Comparison of ENCODE assay signal across 16 cellular contexts in the genomic region with DNA sequence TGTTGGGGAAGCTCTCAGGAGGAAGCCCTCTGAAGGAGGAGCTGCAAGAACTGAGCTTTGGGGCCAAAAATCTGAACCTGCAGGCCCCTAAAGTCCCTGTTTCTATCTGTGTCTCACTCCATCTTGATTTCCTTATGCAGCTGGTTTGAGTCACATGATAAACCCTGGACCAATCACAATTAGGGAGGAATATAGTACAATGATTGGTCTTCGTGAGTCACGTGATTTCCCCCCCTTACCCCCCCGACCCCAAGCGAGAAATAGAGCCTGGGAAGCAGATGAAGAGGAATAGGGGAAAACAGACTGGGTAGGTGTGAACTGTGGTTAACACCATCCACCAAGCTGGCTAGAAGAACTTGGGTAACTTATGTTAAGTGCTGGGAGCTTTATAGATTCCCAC. TPM values are rescaled to one million over a fixed set of nuclear protein-coding genes. Genes with fewer than 3 reads are reported as not detected.
A peak's percentile ranks its signal among the peaks of the same experiment; 100 is the strongest.
DNase-seq lines count a peak whose midpoint lies in the region; ATAC-seq, FAIRE-seq and TF ChIP-seq lines count a peak whose summit lies in the region.
"Had no signal": no experiment of that assay in that cellular context is flagged by ENCODE, and none has a peak within 500 bp of the region (broad histone marks: within the 10 kb centered on the region; RNA-seq: fewer than 3 reads in every experiment).

No MANE protein-coding gene starts in this region.

- H3K36me3 ChIP-seq in K562 (ENCODE audit: control insufficient read depth, insufficient read depth, low read length) (no peaks in the 10 kb centered on the region), pancreas (no peaks in the 10 kb centered on the region), colonic mucosa (no peaks in the 10 kb centered on the region), ovary (no peaks in the 10 kb centered on the region)
- H3K36me3 ChIP-seq: right atrium auricular region had no signal

- H3K9me3 ChIP-seq in K562 (replicated peaks; ENCODE audit: control insufficient read depth, insufficient read depth, low read depth, low read length): no peaks in the 10 kb centered on the region; the same call in 1 of the 2 replicates
- H3K9me3 ChIP-seq in pancreas: no peaks in the 10 kb centered on the region
- H3K9me3 ChIP-seq in colonic mucosa: no peaks in the 10 kb centered on the region
- no peaks in the 10 kb centered on the region for H3K9me3 ChIP-seq in ovary
- H3K9me3 ChIP-seq: right atrium auricular region had no signal

- intact Hi-C loops in K562 (cut with micrococcal nuclease) (no loop called here), pancreas (cut with DNase I) (no loop called here), colonic mucosa (cut with DNase I) (no loop called here), ovary (cut with DNase I) (no loop called here)

- BruUV-seq in K562 (replicated peaks; lab: Mats Ljungman, UMichigan): no TSS peak

- no peaks in the 10 kb centered on the region for H4K20me1 ChIP-seq in K562 (replicated peaks; ENCODE audit: control insufficient read depth, insufficient read depth, low read length)

- H3K79me2 ChIP-seq in K562 (ENCODE audit: control insufficient read depth, insufficient read depth, low read length): no peaks in the 10 kb centered on the region

- H3K27ac ChIP-seq in K562 (ENCODE audit: extremely low read depth, low read depth, low read length): no peak overlapping the region
- no peak overlapping the region for H3K27ac ChIP-seq in pancreas
- H3K27ac ChIP-seq in colonic mucosa: no peak overlapping the region
- H3K27ac ChIP-seq in ovary: no peak overlapping the region
- H3K27ac ChIP-seq: right atrium auricular region had no signal

- TF ChIP-seq CTCF in K562 (IDR thresholded peaks at IDR 0.05 in 2 of 3, conservative IDR thresholded peaks at IDR 0.05 in 1 of 3; ENCODE audit: insufficient read depth in 2 of 3, low read depth in 1 of 3, low read length in 3 of 3): no peak
- no peak for TF ChIP-seq CTCF in pancreas (IDR thresholded peaks at IDR 0.05)
- TF ChIP-seq CTCF in colonic mucosa (IDR thresholded peaks at IDR 0.05): no peak
- TF ChIP-seq CTCF in ovary (IDR thresholded peaks at IDR 0.05): no peak

- H3K9ac ChIP-seq in K562 (ENCODE audit: insufficient read depth in 1 of 2, low read depth in 2 of 2, low read length in 2 of 2) (no peak overlapping the region), colonic mucosa (ENCODE audit: low read depth in 2 of 2, low read length in 2 of 2) (no peak overlapping the region)

- H3K4me3 ChIP-seq in K562 (no peak overlapping the region), pancreas (no peak overlapping the region), colonic mucosa (no peak overlapping the region), ovary (no peak overlapping the region)
- H3K4me3 ChIP-seq: right atrium auricular region had no signal

- ATAC-seq in K562: peak; percentile 90
- no peak for ATAC-seq in pancreas
- ATAC-seq in GM19455 (IDR thresholded peaks at IDR 0.05; ENCODE audit: unreplicated experiment): no peak

- CTCF ChIA-PET in K562 (lab: Yijun Ruan, JAX; ENCODE audit: low intra/inter-chr PET ratio): no interaction called here

- TF ChIP-seq RAD21 in K562 (CRISPR knock-in tag; conservative IDR thresholded peaks at IDR 0.05 in 1 of 2, IDR thresholded peaks at IDR 0.05 in 1 of 2): no peak

- H3K4me1 ChIP-seq in K562 (replicated peaks in 1 of 2; ENCODE audit: control insufficient read depth in 2 of 2, insufficient read depth in 2 of 2, low read length in 2 of 2) (no peaks in the 10 kb centered on the region), pancreas (no peaks in the 10 kb centered on the region), colonic mucosa (no peaks in the 10 kb centered on the region), ovary (ENCODE audit: insufficient read depth) (no peaks in the 10 kb centered on the region)
- H3K4me1 ChIP-seq: right atrium auricular region had no signal

- POLR2A ChIA-PET in K562 (lab: Yijun Ruan, JAX): interaction anchor here (0.5 to 1.2 kb wide), 3 partner anchors 11 to 1018 kb away, joined by 3 to 5 read pairs (median 3); a partner anchor contains a TSS

- TF ChIP-seq POLR2A in K562 (conservative IDR thresholded peaks at IDR 0.05) (no peak), ovary (IDR thresholded peaks at IDR 0.05) (no peak)

- WGBS in K562 (ENCODE audit: insufficient coverage, low coverage, missing lambda C conversion rate): 4% methylated on average over 4 of the region's 4 CpGs
- 40 to 47% methylated on average over 4 of the region's 4 CpGs for WGBS in pancreas, 2 donors
- 51 to 59% (median 58%) methylated on average over 4 of the region's 4 CpGs for WGBS in ovary, 3 donors

- peak overlapping the region; percentile 89 for H2AFZ ChIP-seq in K562 (ENCODE audit: low read depth, low read length)

- H3K9me1 ChIP-seq in K562 (ENCODE audit: control insufficient read depth, insufficient read depth, low read length): no peaks in the 10 kb centered on the region

- FAIRE-seq in K562 (lab: Jason Lieb, UNC) (peak; percentile 55), pancreas (lab: Jason Lieb, UNC) (no peak)

- no peak overlapping the region for H3K4me2 ChIP-seq in K562 (ENCODE audit: insufficient read depth, low read length)

- in situ Hi-C loops in K562 (cut with MboI): no loop called here

- H3K27me3 ChIP-seq in K562 (ENCODE audit: control insufficient read depth in 2 of 2, insufficient read depth in 2 of 2, low read length in 2 of 2) (peaks cover 9 to 21% of the 10 kb centered on the region in 2 experiments; a peak in 4 of 5 replicates), pancreas (no peaks in the 10 kb centered on the region), colonic mucosa (no peaks in the 10 kb centered on the region), ovary (no peaks in the 10 kb centered on the region)
- H3K27me3 ChIP-seq: right atrium auricular region had no signal

- TF ChIP-seq EP300 in K562 (IDR thresholded peaks at IDR 0.05; ENCODE audit: low read length): no peak
- no peak for TF ChIP-seq EP300 in ovary (IDR thresholded peaks at IDR 0.05)

- DNase-seq in AG08396 (ENCODE audit: low spot score) (peak; percentile 43), H4 (ENCODE audit: low spot score) (peak; percentile 57), NCI-H82 (lab: John Stamatoyannopoulos, UW) (peak; percentile 79), K562 (ENCODE audit: extremely low read depth in 1 of 4, low spot score in 3 of 4) (peak; percentile 66 to 91 (median 88)), pancreas (no peak), colonic mucosa (no peak), ovary (no peak)
- DNase-seq: activated CD8-positive, alpha-beta memory T cell treated with anti-CD3 and anti-CD28 coated beads, Interleukin-2, amount 50 U/mL, for 48 hours; CD8-positive, alpha-beta memory T cell; foreskin melanocyte; NCI-H1092 treated with DMSO at 0.1 percent for 48 hours; NCI-H774; T-helper 9 cell had no signal

RNA-seq across cellular contexts. Expression of a gene that starts 12.9 kb away (rescaled TPM):
- total RNA-seq in H4 (2014; rRNA removed; shearing (Covaris generic)): not detected in 2 replicates
- not detected in 2 replicates for total RNA-seq in K562 (2011; cell fraction: chromatin; rRNA removed; ENCODE audit: low replicate concordance)
- not detected in 2 replicates for total RNA-seq in K562 (2011; cell fraction: nucleolus; rRNA removed)
- total RNA-seq in K562 (2011; cell fraction: nucleoplasm; rRNA removed): not detected in 2 replicates
- total RNA-seq in K562 (2014; rRNA removed) (not detected in 2 replicates), K562 (2014; rRNA removed; fragmentation: Illumina TruSeq; extraction: Trizol) (not detected in 2 replicates), K562 (2015; rRNA removed; fragmentation: Illumina TruSeq; extraction: Trizol) (not detected in 2 replicates), K562 (2021) (0.40 and 0.60 TPM in 2 replicates), pancreas (under 1 TPM in 4 of 6 donors, not detected in 2; 0.20 to 0.60 (median 0.36) TPM), colonic mucosa (1 to 10 TPM; 1.3 to 1.5 TPM), ovary (under 1 TPM in 1 of 7 donors, not detected in 6; 0.56 TPM)
- polyA plus RNA-seq in K562 (2011; rRNA removed) (not detected in 2 replicates), K562 (2014; fragmentation: Illumina TruSeq; extraction: Trizol) (not detected in 2 replicates), K562 (2014; fragmentation: Nextera tagmentation; extraction: Ambion mirVana) (not detected), K562 (2014; rRNA removed) (not detected in 2 replicates), pancreas (10 to 100 TPM in 1 of 2 donors, not detected in 1; 11.8 TPM), ovary (1 to 10 TPM in 1 of 2 donors, under 1 TPM in 1; 0.40 to 2.7 TPM)
- polyA plus RNA-seq in K562 (2011; cell fraction: cytosol; rRNA removed): not detected in 2 replicates
- polyA plus RNA-seq in K562 (2011; cell fraction: nucleus; rRNA removed): not detected in 2 replicates
- polyA plus RNA-seq in K562 (2012): not detected in 2 replicates
- polyA minus RNA-seq in K562 (2011; rRNA and poly(A)+ RNA removed): not detected in 2 replicates
- not detected in 2 replicates for polyA minus RNA-seq in K562 (2011; cell fraction: cytosol; rRNA and poly(A)+ RNA removed)
- not detected in 2 replicates for polyA minus RNA-seq in K562 (2011; cell fraction: nucleus; rRNA and poly(A)+ RNA removed)
- total RNA-seq: CD8-positive, alpha-beta memory T cell; dermis microvascular lymphatic vessel endothelial cell; right atrium auricular region had no signal
- polyA plus RNA-seq: CD8-positive, alpha-beta memory T cell had no signal

RNA-seq across cellular contexts. Expression of a gene that starts 53.7 kb away (rescaled TPM):
- total RNA-seq in H4 (2014; rRNA removed; shearing (Covaris generic)): 115 and 121 TPM in 2 replicates
- 61.2 and 107 TPM in 2 replicates for total RNA-seq in K562 (2011; cell fraction: chromatin; rRNA removed; ENCODE audit: low replicate concordance)
- total RNA-seq in K562 (2011; cell fraction: nucleolus; rRNA removed): 40.1 and 43.9 TPM in 2 replicates
- 76.0 and 92.8 TPM in 2 replicates for total RNA-seq in K562 (2011; cell fraction: nucleoplasm; rRNA removed)
- 99.3 and 118 TPM in 2 replicates for total RNA-seq in K562 (2014; rRNA removed)
- 139 and 146 TPM in 2 replicates for total RNA-seq in K562 (2014; rRNA removed; fragmentation: Illumina TruSeq; extraction: Trizol)
- 152 and 164 TPM in 2 replicates for total RNA-seq in K562 (2015; rRNA removed; fragmentation: Illumina TruSeq; extraction: Trizol)
- 79.5 and 87.3 TPM in 2 replicates for total RNA-seq in K562 (2021)
- polyA plus RNA-seq in K562 (2011; rRNA removed): 158 and 224 TPM in 2 replicates
- polyA plus RNA-seq in K562 (2011; cell fraction: cytosol; rRNA removed): 108 and 162 TPM in 2 replicates
- polyA plus RNA-seq in K562 (2011; cell fraction: nucleus; rRNA removed): 96.8 and 114 TPM in 2 replicates
- polyA plus RNA-seq in K562 (2012): 60.8 and 135 TPM in 2 replicates
- 124 and 127 TPM in 2 replicates for polyA plus RNA-seq in K562 (2014; fragmentation: Illumina TruSeq; extraction: Trizol)
- polyA plus RNA-seq in K562 (2014; fragmentation: Nextera tagmentation; extraction: Ambion mirVana): 100 to 1,000 TPM; 352 to 389 TPM
- 140 and 168 TPM in 2 replicates for polyA plus RNA-seq in K562 (2014; rRNA removed)
- 124 and 180 TPM in 2 replicates for polyA minus RNA-seq in K562 (2011; rRNA and poly(A)+ RNA removed)
- 51.6 and 80.3 TPM in 2 replicates for polyA minus RNA-seq in K562 (2011; cell fraction: cytosol; rRNA and poly(A)+ RNA removed)
- polyA minus RNA-seq in K562 (2011; cell fraction: nucleus; rRNA and poly(A)+ RNA removed): 30.0 and 50.1 TPM in 2 replicates
- total RNA-seq in pancreas: 10 to 100 TPM; 17.2 to 25.4 (median 19.4) TPM
- polyA plus RNA-seq in pancreas: 10 to 100 TPM; 27.2 to 44.6 TPM
- total RNA-seq in colonic mucosa: 10 to 100 TPM; 35.9 to 47.0 TPM
- 10 to 100 TPM; 38.1 to 52.3 (median 43.5) TPM for total RNA-seq in ovary
- 10 to 100 TPM; 51.3 to 63.5 TPM for polyA plus RNA-seq in ovary

Comparison
In these comparisons a context has a peak if more than half of its experiments do, and no peak if none do; other contexts are left out.
1. DNase-seq: peak in AG08396 (single experiment), H4 (single experiment), NCI-H82 (single experiment) and K562 (4 of 4); none in pancreas (0 of 6), colonic mucosa (single experiment) and ovary (0 of 5).